Comparison of ENCODE assay signal across 9 cellular contexts in the genomic region with DNA sequence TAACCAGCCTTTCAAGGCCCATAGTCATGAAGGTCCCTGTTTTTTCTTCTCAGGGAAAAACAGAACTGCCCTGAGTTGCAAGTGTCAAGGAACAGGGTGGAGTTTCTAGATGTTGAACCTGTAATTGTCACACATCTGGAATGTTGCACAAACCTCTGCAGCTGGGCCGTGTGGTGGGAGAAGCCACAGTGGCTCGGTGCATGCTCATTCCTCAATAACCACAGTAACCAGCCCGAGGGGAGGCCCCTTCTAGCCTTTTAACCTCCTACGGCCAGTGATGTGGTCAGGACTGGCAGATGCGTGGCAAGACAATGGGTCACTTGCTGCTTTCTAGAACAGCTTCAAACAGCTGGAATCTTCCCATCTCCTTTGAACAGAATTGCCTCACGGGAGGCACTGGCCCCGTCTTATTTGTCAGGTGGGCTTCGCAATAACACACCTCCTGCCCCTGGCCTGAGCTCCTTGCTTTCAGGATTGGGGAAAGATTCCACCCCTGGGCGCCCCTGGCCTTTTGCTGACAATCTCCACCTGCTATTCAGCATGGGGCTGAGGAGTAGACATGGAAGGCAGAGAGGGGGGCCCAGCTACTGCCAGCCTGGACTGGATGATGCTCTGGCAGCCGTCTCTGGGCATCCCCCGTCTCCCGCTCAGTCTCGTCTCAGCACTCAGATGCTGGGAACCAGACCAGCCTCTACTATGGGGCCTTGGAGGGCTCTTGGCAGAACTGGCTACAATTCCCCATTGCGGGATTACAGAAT.
A peak's percentile ranks its signal among the peaks of the same experiment; 100 is the strongest.
DNase-seq lines count a peak whose midpoint lies in the region; ATAC-seq lines count a peak whose summit lies in the region.
"Had no signal": no experiment of that assay in that cellular context is flagged by ENCODE, and none has a peak within 500 bp of the region (broad histone marks: within the 10 kb centered on the region; RNA-seq: fewer than 3 reads in every experiment).

No MANE protein-coding gene starts in this region.

- peaks cover 3% of the 10 kb centered on the region for H3K36me3 Mint-ChIP-seq in T-helper 17 cell (ENCODE audit: low read depth)

- H3K4me3 Mint-ChIP-seq in T-helper 17 cell = peak overlapping the region; percentile 62
- H3K4me3 Mint-ChIP-seq: neural crest cell had no signal

- no peaks in the 10 kb centered on the region for H3K9me3 ChIP-seq in T-helper 17 cell (ENCODE audit: control insufficient read depth, low read length, poor library complexity, severe bottlenecking)

- peak overlapping the region; percentile 49 for H3K27ac Mint-ChIP-seq in T-helper 17 cell

- peaks cover 43% of the 10 kb centered on the region for H3K27me3 Mint-ChIP-seq in T-helper 17 cell

- ATAC-seq in HG02759 (IDR thresholded peaks at IDR 0.05; ENCODE audit: unreplicated experiment) = peak; percentile 46
- ATAC-seq in T-helper 17 cell = no peak
- ATAC-seq in HG02970 (IDR thresholded peaks at IDR 0.05; ENCODE audit: low FRiP score, unreplicated experiment) = no peak

- DNase-seq in GF-D8 (lab: John Stamatoyannopoulos, UW) (peak; percentile 45), T-helper 17 cell (no peak), glomerular visceral epithelial cell (ENCODE audit: extremely low spot score) (peak; percentile 92), NCI-H2107 (lab: John Stamatoyannopoulos, UW) (no peak), GOT3 (lab: John Stamatoyannopoulos, UW) (no peak), C1 segment of cervical spinal cord (lab: John Stamatoyannopoulos, UW) (no peak)

- H3K4me1 Mint-ChIP-seq in T-helper 17 cell = peaks cover 15% of the 10 kb centered on the region

Comparison
In these comparisons a context has a peak if more than half of its experiments do, and no peak if none do; other contexts are left out.
1. DNase-seq: peak in GF-D8 (single experiment) and glomerular visceral epithelial cell (single experiment); none in T-helper 17 cell (0 of 3), NCI-H2107 (single experiment), GOT3 (single experiment) and C1 segment of cervical spinal cord (0 of 14).